In genomic region chr3:34202975-34203374, GRCh38 we compare ENCODE assay signal across 14 cellular contexts.
"Had no signal": no experiment of that assay in that cellular context is flagged by ENCODE, and none has a peak within 500 bp of the region (broad histone marks: within the 10 kb centered on the region; RNA-seq: fewer than 3 reads in every experiment).

No MANE protein-coding gene starts in this region.

- ATAC-seq: activated CD8-positive, alpha-beta memory T cell treated with anti-CD3 and anti-CD28 coated beads, Interleukin-2, amount 10 ng/mL, durations not matched to agents 7 days and 5 days; foreskin keratinocyte had no signal

- H3K36me3 ChIP-seq: esophagus squamous epithelium, tibial artery had no signal

- H3K27ac Mint-ChIP-seq: activated CD8-positive, alpha-beta memory T cell treated with anti-CD3 and anti-CD28 coated beads, Interleukin-2, amount 10 ng/mL, durations not matched to agents 7 days and 5 days; activated naive CD8-positive, alpha-beta T cell; activated T-cell treated with anti-CD3 and anti-CD28 coated beads, Interleukin-2, amount 50 U/mL, for 24 hours; nephron had no signal

- H3K4me1 Mint-ChIP-seq: activated CD8-positive, alpha-beta memory T cell treated with anti-CD3 and anti-CD28 coated beads, Interleukin-2, amount 10 ng/mL, durations not matched to agents 7 days and 5 days had no signal

- H3K9me3 Mint-ChIP-seq: activated T-cell treated with anti-CD3 and anti-CD28 coated beads, Interleukin-2, amount 50 U/mL, for 24 hours; nephron had no signal

- H3K27me3 ChIP-seq: dorsolateral prefrontal cortex, esophagus squamous epithelium, foreskin keratinocyte, tibial artery had no signal

- H3K27me3 Mint-ChIP-seq: activated CD8-positive, alpha-beta memory T cell treated with anti-CD3 and anti-CD28 coated beads, Interleukin-2, amount 10 ng/mL, durations not matched to agents 7 days and 5 days; activated naive CD8-positive, alpha-beta T cell had no signal

- H3K4me3 ChIP-seq: dorsolateral prefrontal cortex, esophagus squamous epithelium, tibial artery had no signal

- DNase-seq: activated CD4-positive, alpha-beta T cell treated with anti-CD3 and anti-CD28 coated beads for 1 hour; activated CD4-positive, alpha-beta T cell treated with anti-CD3 and anti-CD28 coated beads, Interleukin-2, amount 50 U/mL, for 48 hours; activated CD8-positive, alpha-beta memory T cell treated with anti-CD3 and anti-CD28 coated beads, Interleukin-2, amount 10 ng/mL, durations not matched to agents 7 days and 5 days; activated effector memory CD4-positive, alpha-beta T cell treated with anti-CD3 and anti-CD28 coated beads, Interleukin-2, amount 50 U/mL, for 16 hours; activated T-cell treated with anti-CD3 and anti-CD28 coated beads, Interleukin-2, amount 50 U/mL, for 24 hours; esophagus squamous epithelium; foreskin keratinocyte; head of caudate nucleus; stimulated activated CD4-positive, alpha-beta T cell treated with anti-CD3 and anti-CD28 coated beads, Interleukin-15, amount 100 ng/mL, for 24 hours; stimulated activated CD4-positive, alpha-beta T cell treated with anti-CD3 and anti-CD28 coated beads, Interleukin-4, amount 100 ng/mL, for 24 hours; tibial artery had no signal

- H3K36me3 Mint-ChIP-seq: activated CD8-positive, alpha-beta memory T cell treated with anti-CD3 and anti-CD28 coated beads, Interleukin-2, amount 10 ng/mL, durations not matched to agents 7 days and 5 days; activated naive CD8-positive, alpha-beta T cell had no signal

- H3K4me3 Mint-ChIP-seq: activated CD8-positive, alpha-beta memory T cell treated with anti-CD3 and anti-CD28 coated beads, Interleukin-2, amount 10 ng/mL, durations not matched to agents 7 days and 5 days; activated naive CD8-positive, alpha-beta T cell; activated T-cell treated with anti-CD3 and anti-CD28 coated beads, Interleukin-2, amount 50 U/mL, for 24 hours; nephron had no signal

- H3K4me1 ChIP-seq: esophagus squamous epithelium, foreskin keratinocyte had no signal

- H3K27ac ChIP-seq: esophagus squamous epithelium, foreskin keratinocyte, tibial artery had no signal

- H3K9me3 ChIP-seq: esophagus squamous epithelium, tibial artery had no signal
